ENCODE assay signal across 16 cellular contexts in the genomic region with DNA sequence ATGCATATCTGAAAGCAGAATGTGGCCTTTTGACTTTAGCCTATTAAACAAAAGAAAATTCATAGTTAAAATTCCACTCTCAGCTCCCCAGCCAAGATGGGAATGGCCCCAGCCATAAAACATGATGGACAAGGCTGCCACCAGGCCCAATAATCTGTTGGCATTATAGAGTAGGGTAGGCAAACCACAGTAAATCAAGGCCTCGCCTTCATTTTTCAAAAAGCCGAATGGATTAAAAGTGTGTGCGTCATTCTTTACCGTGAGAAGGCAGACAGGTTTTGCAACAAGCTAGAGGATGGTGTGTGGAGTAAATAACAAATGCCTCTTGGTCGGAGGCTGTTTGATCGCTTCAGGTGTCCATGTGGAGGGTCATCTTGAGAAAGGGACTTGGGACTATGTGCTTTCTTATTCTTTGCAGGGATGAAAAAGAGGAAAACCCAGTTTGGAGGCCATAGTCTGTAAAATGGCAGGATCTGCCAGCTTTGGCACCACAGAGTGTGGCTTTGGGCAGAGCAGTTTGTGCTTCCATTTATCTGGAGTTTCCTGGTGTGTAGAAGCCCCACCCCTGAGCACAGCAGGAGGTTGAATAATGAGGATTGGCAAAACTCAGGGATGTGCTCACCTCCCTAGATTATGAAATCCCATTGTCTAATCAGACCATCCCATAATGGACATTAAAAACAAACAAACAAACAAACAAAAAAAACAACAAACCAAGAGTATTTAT. TPM values are rescaled to one million over a fixed set of nuclear protein-coding genes. Genes with fewer than 3 reads are reported as not detected.
A peak's percentile ranks its signal among the peaks of the same experiment; 100 is the strongest.
DNase-seq lines count a peak whose midpoint lies in the region; ATAC-seq and TF ChIP-seq lines count a peak whose summit lies in the region.
"Had no signal": no experiment of that assay in that cellular context is flagged by ENCODE, and none has a peak within 500 bp of the region (broad histone marks: within the 10 kb centered on the region; RNA-seq: fewer than 3 reads in every experiment).

No MANE protein-coding gene starts in this region.

- no peak overlapping the region for H3K4me3 ChIP-seq in AG10803 (ENCODE audit: low read length)
- H3K4me3 ChIP-seq in MG63: no peak overlapping the region
- H3K4me3 ChIP-seq in osteoblast (ENCODE audit: insufficient read depth, low read length): no peak overlapping the region
- H3K4me3 ChIP-seq: ovary had no signal

- H3K27ac ChIP-seq in epithelial cell of prostate: peak overlapping the region; percentile 82
- H3K27ac ChIP-seq in osteoblast (ENCODE audit: low read depth, low read length): peak overlapping the region; percentile 53
- H3K27ac ChIP-seq: ovary had no signal

- no peak overlapping the region for H3K4me2 ChIP-seq in osteoblast (ENCODE audit: insufficient read depth, low read length)

- H3K9me3 ChIP-seq in MG63: no peaks in the 10 kb centered on the region
- no peaks in the 10 kb centered on the region for H3K9me3 ChIP-seq in osteoblast (ENCODE audit: low read depth, low read length)
- H3K9me3 ChIP-seq: ovary had no signal

- TF ChIP-seq CTCF in AG10803 (conservative IDR thresholded peaks at IDR 0.05; ENCODE audit: low read length): no peak
- TF ChIP-seq CTCF in osteoblast (IDR thresholded peaks at IDR 0.05; ENCODE audit: extremely low read depth, low read depth, low read length): no peak

- DNase-seq in AG10803 (ENCODE audit: low read depth): peak; percentile 39
- peak; percentile 59 for DNase-seq in MG63
- peak; percentile 85 for DNase-seq in epithelial cell of prostate (ENCODE audit: low read depth, low spot score)
- DNase-seq in osteoblast (ENCODE audit: insufficient read length, low spot score, missing footprints): no peak
- DNase-seq in midbrain (lab: John Stamatoyannopoulos, UW): no peak
- no peak for DNase-seq in HPDE6-E6E7 (ENCODE audit: extremely low spot score)
- no peak for DNase-seq in NK-92 treated with Interleukin-12 subunit alpha and Interleukin-12 subunit beta, amount 100 ng/mL, for 24 hours (lab: John Stamatoyannopoulos, UW)
- DNase-seq: activated CD8-positive, alpha-beta T cell treated with anti-CD3 and anti-CD28 coated beads for 36 hours; IMR-90; islet precursor cell; NCI-H1417 treated with DMSO at 0.1 percent for 48 hours; ovary; stimulated activated CD4-positive, alpha-beta T cell treated with anti-CD3 and anti-CD28 coated beads, Interleukin-12 subunit alpha, Interleukin-12 subunit beta, amount 100 ng/mL, for 4 hours; stimulated activated naive CD8-positive, alpha-beta T cell treated with anti-CD3 and anti-CD28 coated beads, Interleukin-15, Interleukin-2, amounts not matched to agents 100 U/mL and 50 U/mL, for 24 hours had no signal

- ATAC-seq in HG03432 (IDR thresholded peaks at IDR 0.05; ENCODE audit: unreplicated experiment): no peak
- ATAC-seq: activated CD8-positive, alpha-beta T cell treated with anti-CD3 and anti-CD28 coated beads for 36 hours; stimulated activated naive CD8-positive, alpha-beta T cell treated with anti-CD3 and anti-CD28 coated beads, Interleukin-15, Interleukin-2, amounts not matched to agents 100 U/mL and 50 U/mL, for 24 hours had no signal

- H3K79me2 ChIP-seq in osteoblast (ENCODE audit: insufficient read depth, low read length): no peaks in the 10 kb centered on the region

- H3K4me1 ChIP-seq in osteoblast (ENCODE audit: insufficient read depth, low read length): peaks cover 33% of the 10 kb centered on the region

- H2AFZ ChIP-seq in osteoblast (ENCODE audit: low read length): no peak overlapping the region

- no peaks in the 10 kb centered on the region for H4K20me1 ChIP-seq in osteoblast (ENCODE audit: insufficient read depth, low read length)

- no peaks in the 10 kb centered on the region for H3K27me3 ChIP-seq in MG63
- H3K27me3 ChIP-seq in osteoblast (ENCODE audit: insufficient read depth, low read length): no peaks in the 10 kb centered on the region
- H3K27me3 ChIP-seq: ovary had no signal

- H3K36me3 ChIP-seq in MG63 (no peaks in the 10 kb centered on the region), osteoblast (ENCODE audit: insufficient read depth, low read length) (no peaks in the 10 kb centered on the region)
- H3K36me3 ChIP-seq: ovary had no signal

RNA-seq across cellular contexts. Expression of gene ITGB6, which starts 57.1 kb away (rescaled TPM):
- not detected in 2 replicates for total RNA-seq in MG63 (2014; rRNA removed; shearing (Covaris generic); ENCODE audit: low replicate concordance)
- total RNA-seq in osteoblast: under 0.01 TPM in 2 replicates
- total RNA-seq: activated CD8-positive, alpha-beta T cell treated with anti-CD3 and anti-CD28 coated beads for 36 hours; mononuclear cell had no signal

Comparison
In these comparisons a context has a peak if more than half of its experiments do, and no peak if none do; other contexts are left out.
1. DNase-seq: peak in AG10803 (single experiment), MG63 (single experiment) and epithelial cell of prostate (single experiment); none in osteoblast (single experiment), midbrain (single experiment), HPDE6-E6E7 (single experiment) and NK-92 treated with Interleukin-12 subunit alpha and Interleukin-12 subunit beta, amount 100 ng/mL, for 24 hours (single experiment).